ENCODE assay signal across 10 cellular contexts in genomic region chr1:15103211-15103610, GRCh38.
"Had no signal": no experiment of that assay in that cellular context is flagged by ENCODE, and none has a peak within 500 bp of the region (broad histone marks: within the 10 kb centered on the region; RNA-seq: fewer than 3 reads in every experiment).

No MANE protein-coding gene starts in this region.

- FAIRE-seq: HTR-8/SVneo, K562 had no signal

- DNase-seq: GM23248, GOT3, H7, HFFc6, IMR-90, KG1 had no signal

- ATAC-seq: HCT116, K562 had no signal

- H3K4me3 ChIP-seq: GM23248, HAP-1, K562 had no signal

- H3K9ac ChIP-seq: GM23248 had no signal

- H3K27ac ChIP-seq: GM23248 had no signal

- H2AFZ ChIP-seq: GM23248 had no signal

- H3K36me3 ChIP-seq: HAP-1 had no signal
